Comparison of ENCODE assay signal across 33 cellular contexts in genomic region chr9:91833096-91833877, GRCh38.
DNase-seq lines count a peak whose midpoint lies in the region; ATAC-seq and TF ChIP-seq lines count a peak whose summit lies in the region.
"Had no signal": no experiment of that assay in that cellular context is flagged by ENCODE, and none has a peak within 500 bp of the region (broad histone marks: within the 10 kb centered on the region; RNA-seq: fewer than 3 reads in every experiment).

No MANE protein-coding gene starts in this region.

- TF ChIP-seq CTCF in esophagus squamous epithelium (IDR thresholded peaks at IDR 0.05) (no peak), type B pancreatic cell (conservative IDR thresholded peaks at IDR 0.05) (no peak)

- CTCF ChIA-PET in CD4-positive, alpha-beta memory T cell (lab: Charles Lee; ENCODE audit: partially characterized antibody): no interaction called here
- CTCF ChIA-PET in activated CD8-positive, alpha-beta T cell treated with anti-CD3 and anti-CD28 coated beads, Interleukin-2, amount 10 ng/mL, durations not matched to agents 7 days and 5 days (lab: Charles Lee): no interaction called here

- H3K14ac ChIP-seq in trophoblast cell (ENCODE audit: low read length): peak overlapping the region; percentile 26

- H3K27ac ChIP-seq in esophagus squamous epithelium (peak overlapping the region in 3 of 4 donors; percentile 10 to 52 (median 11)), mesodermal cell (ENCODE audit: low read depth, low read length, severe bottlenecking) (peak overlapping the region; percentile 41), trophoblast cell (ENCODE audit: low read depth, low read length) (no peak overlapping the region)
- H3K27ac ChIP-seq in CD4-positive, alpha-beta memory T cell (ENCODE audit: low read depth, low read length): no peak overlapping the region
- H3K27ac ChIP-seq: adrenal gland; BLaER1 treated with 17β-estradiol and CSF1 and Interleukin-3, amounts not matched to agents 10 nM and 100 nM; body of pancreas; gastrocnemius medialis; ovary; upper lobe of left lung had no signal

- H3K36me3 ChIP-seq in esophagus squamous epithelium (no peaks in the 10 kb centered on the region), mesodermal cell (ENCODE audit: control insufficient read depth, insufficient read depth, low read length) (no peaks in the 10 kb centered on the region), trophoblast cell (ENCODE audit: control insufficient read depth in 1 of 2, insufficient read depth in 2 of 2, low read length in 2 of 2) (no peaks in the 10 kb centered on the region)
- no peaks in the 10 kb centered on the region for H3K36me3 ChIP-seq in CD4-positive, alpha-beta memory T cell (ENCODE audit: insufficient read depth, low read length)
- H3K36me3 ChIP-seq: adrenal gland; BLaER1 treated with 17β-estradiol and CSF1 and Interleukin-3, amounts not matched to agents 10 nM and 100 nM; gastrocnemius medialis; ovary; upper lobe of left lung had no signal

- no peak overlapping the region for H4K12ac ChIP-seq in trophoblast cell (ENCODE audit: low read depth, low read length)

- H3K4me3 ChIP-seq in esophagus squamous epithelium (no peak overlapping the region), mesodermal cell (ENCODE audit: extremely low read depth, insufficient read depth, low read length, poor library complexity, severe bottlenecking) (no peak overlapping the region), trophoblast cell (ENCODE audit: low read depth, low read length) (no peak overlapping the region)
- H3K4me3 ChIP-seq in CD4-positive, alpha-beta memory T cell (ENCODE audit: low read length in 2 of 2): no peak overlapping the region
- H3K4me3 ChIP-seq: adrenal gland; BLaER1 treated with 17β-estradiol and CSF1 and Interleukin-3, amounts not matched to agents 10 nM and 100 nM; body of pancreas; gastrocnemius medialis; ovary; upper lobe of left lung had no signal

- TF ChIP-seq POLR2A in esophagus squamous epithelium (IDR thresholded peaks at IDR 0.05): no peak

- H3K4ac ChIP-seq in trophoblast cell (ENCODE audit: low read depth, low read length): no peak overlapping the region

- no peaks in the 10 kb centered on the region for H3K27me3 Mint-ChIP-seq in type B pancreatic cell
- peaks cover 0 to 4% of the 10 kb centered on the region in 2 donors for H3K27me3 Mint-ChIP-seq in CD4-positive, alpha-beta memory T cell
- peaks cover 6% of the 10 kb centered on the region for H3K27me3 Mint-ChIP-seq in activated CD8-positive, alpha-beta T cell treated with anti-CD3 and anti-CD28 coated beads, Interleukin-2, amount 10 ng/mL, durations not matched to agents 7 days and 5 days (ENCODE audit: low read depth)
- H3K27me3 Mint-ChIP-seq: naive B cell had no signal

- no peak overlapping the region for H4K8ac ChIP-seq in trophoblast cell (ENCODE audit: low read depth, low read length)

- no peak overlapping the region for H2BK12ac ChIP-seq in trophoblast cell (ENCODE audit: low read length)

- peak overlapping the region; percentile 4 for H4K91ac ChIP-seq in trophoblast cell (ENCODE audit: low read depth, low read length)

- no peaks in the 10 kb centered on the region for H3K36me3 Mint-ChIP-seq in type B pancreatic cell
- no peaks in the 10 kb centered on the region for H3K36me3 Mint-ChIP-seq in CD4-positive, alpha-beta memory T cell
- no peaks in the 10 kb centered on the region for H3K36me3 Mint-ChIP-seq in activated CD8-positive, alpha-beta T cell treated with anti-CD3 and anti-CD28 coated beads, Interleukin-2, amount 10 ng/mL, durations not matched to agents 7 days and 5 days (ENCODE audit: low read depth)
- H3K36me3 Mint-ChIP-seq: activated naive CD4-positive, alpha-beta T cell treated with anti-CD3 and anti-CD28 coated beads, Interleukin-2, amount 10 ng/mL, durations not matched to agents 7 days and 5 days; immature natural killer cell; memory B cell; naive B cell had no signal

- intact Hi-C loops in esophagus squamous epithelium (cut with DNase I): no loop called here
- intact Hi-C loops in CD4-positive, alpha-beta memory T cell (cut with micrococcal nuclease): no loop called here

- peak overlapping the region; percentile 47 for H3K18ac ChIP-seq in trophoblast cell (ENCODE audit: low read length)

- no peaks in the 10 kb centered on the region for H3K79me2 ChIP-seq in trophoblast cell (ENCODE audit: control insufficient read depth, insufficient read depth, low read length, poor library complexity)

- no peak overlapping the region for H3K4me2 ChIP-seq in trophoblast cell (ENCODE audit: low read length)

- H3K27ac Mint-ChIP-seq in type B pancreatic cell: peak overlapping the region; percentile 62
- H3K27ac Mint-ChIP-seq in CD4-positive, alpha-beta memory T cell: no peak overlapping the region
- H3K27ac Mint-ChIP-seq in activated CD8-positive, alpha-beta T cell treated with anti-CD3 and anti-CD28 coated beads, Interleukin-2, amount 10 ng/mL, durations not matched to agents 7 days and 5 days: no peak overlapping the region
- H3K27ac Mint-ChIP-seq: activated naive CD4-positive, alpha-beta T cell treated with anti-CD3 and anti-CD28 coated beads, Interleukin-2, amount 10 ng/mL, durations not matched to agents 7 days and 5 days; immature natural killer cell; memory B cell; naive B cell; T-helper 1 cell treated with Interleukin-12 subunit alpha and Interleukin-12 subunit beta and Interleukin-4 antibody, amounts not matched to agents 30 μg/mL and 1 μg/mL, for 36 hours had no signal

- H3K9ac ChIP-seq in trophoblast cell (ENCODE audit: low read length): no peak overlapping the region
- H3K9ac ChIP-seq: BLaER1 treated with 17β-estradiol and CSF1 and Interleukin-3, amounts not matched to agents 10 nM and 100 nM had no signal

- H3K79me1 ChIP-seq in trophoblast cell (ENCODE audit: low read length): peaks cover 4% of the 10 kb centered on the region

- H2AK5ac ChIP-seq in trophoblast cell (ENCODE audit: low read length): peak overlapping the region; percentile 32

- POLR2A ChIA-PET in CD4-positive, alpha-beta memory T cell (lab: Charles Lee; ENCODE audit: partially characterized antibody): no interaction called here
- POLR2A ChIA-PET in activated CD8-positive, alpha-beta T cell treated with anti-CD3 and anti-CD28 coated beads, Interleukin-2, amount 10 ng/mL, durations not matched to agents 7 days and 5 days (lab: Charles Lee): no interaction called here

- peaks cover 49% of the 10 kb centered on the region for H3K4me1 Mint-ChIP-seq in type B pancreatic cell (ENCODE audit: unreplicated experiment)
- H3K4me1 Mint-ChIP-seq in CD4-positive, alpha-beta memory T cell: no peaks in the 10 kb centered on the region
- H3K4me1 Mint-ChIP-seq in activated CD8-positive, alpha-beta T cell treated with anti-CD3 and anti-CD28 coated beads, Interleukin-2, amount 10 ng/mL, durations not matched to agents 7 days and 5 days (ENCODE audit: low read depth): no peaks in the 10 kb centered on the region
- H3K4me1 Mint-ChIP-seq: activated naive CD4-positive, alpha-beta T cell treated with anti-CD3 and anti-CD28 coated beads, Interleukin-2, amount 10 ng/mL, durations not matched to agents 7 days and 5 days; immature natural killer cell; naive B cell had no signal

- no peak for ATAC-seq in activated CD8-positive, alpha-beta T cell treated with anti-CD3 and anti-CD28 coated beads, Interleukin-2, amount 10 ng/mL, durations not matched to agents 7 days and 5 days
- ATAC-seq: body of pancreas, gastrocnemius medialis, left lobe of liver, right cardiac atrium, SK-N-SH treated with all-trans-retinoic acid at 6 μM for 48 hours had no signal

- H3K23ac ChIP-seq in trophoblast cell (ENCODE audit: low read length): no peak overlapping the region

- no peak for DNase-seq in esophagus squamous epithelium (lab: John Stamatoyannopoulos, UW)
- no peak for DNase-seq in trophoblast cell
- no peak for DNase-seq in type B pancreatic cell (ENCODE audit: extremely low spot score, unreplicated experiment)
- DNase-seq in NCI-H146 (lab: John Stamatoyannopoulos, UW): no peak
- no peak for DNase-seq in CD4-positive, alpha-beta memory T cell
- no peak for DNase-seq in activated CD8-positive, alpha-beta T cell treated with anti-CD3 and anti-CD28 coated beads, Interleukin-2, amount 10 ng/mL, durations not matched to agents 7 days and 5 days
- DNase-seq: activated CD4-positive, alpha-beta T cell treated with anti-CD3 and anti-CD28 coated beads, Interleukin-2, amount 50 U/mL, for 4 hours; activated naive CD4-positive, alpha-beta T cell treated with anti-CD3 and anti-CD28 coated beads, Interleukin-2, amount 10 ng/mL, durations not matched to agents 7 days and 5 days; adrenal gland; body of pancreas; Caco-2; cerebellar nuclear complex; dermis blood vessel endothelial cell; DMS53; gastrocnemius medialis; immature natural killer cell; Karpas-422; naive B cell; NCI-H1436; NCI-H226; NCI-H69; right cardiac atrium; Right ventricle myocardium superior; stimulated activated CD4-positive, alpha-beta T cell treated with anti-CD3 and anti-CD28 coated beads, Interleukin-12 subunit alpha, Interleukin-12 subunit beta, amount 100 ng/mL, for 4 hours; stimulated activated CD4-positive, alpha-beta T cell treated with anti-CD3 and anti-CD28 coated beads, Interleukin-2, amount 100 ng/mL, for 48 hours had no signal

- no peak overlapping the region for H2BK5ac ChIP-seq in trophoblast cell (ENCODE audit: low read depth, low read length, poor library complexity)

- peak overlapping the region; percentile 18 for H2BK120ac ChIP-seq in trophoblast cell (ENCODE audit: insufficient read depth, low read length, poor library complexity)

- no peaks in the 10 kb centered on the region for H3K9me3 Mint-ChIP-seq in type B pancreatic cell
- H3K9me3 Mint-ChIP-seq in CD4-positive, alpha-beta memory T cell: no peaks in the 10 kb centered on the region
- no peaks in the 10 kb centered on the region for H3K9me3 Mint-ChIP-seq in activated CD8-positive, alpha-beta T cell treated with anti-CD3 and anti-CD28 coated beads, Interleukin-2, amount 10 ng/mL, durations not matched to agents 7 days and 5 days (ENCODE audit: insufficient read depth)
- H3K9me3 Mint-ChIP-seq: activated naive CD4-positive, alpha-beta T cell treated with anti-CD3 and anti-CD28 coated beads, Interleukin-2, amount 10 ng/mL, durations not matched to agents 7 days and 5 days; immature natural killer cell; memory B cell; naive B cell; T-helper 1 cell treated with Interleukin-12 subunit alpha and Interleukin-12 subunit beta and Interleukin-4 antibody, amounts not matched to agents 30 μg/mL and 1 μg/mL, for 36 hours had no signal

- 83 to 90% methylated on average over 7 to 13 of the region's 25 CpGs for WGBS in esophagus squamous epithelium, 2 donors
- whole genome bisulfite sequencing in mesodermal cell (ENCODE audit: insufficient coverage in 2 of 2), 2 experiments: 94% methylated on average over 18 to 24 of the region's 25 CpGs
- WGBS in trophoblast cell (ENCODE audit: extremely low coverage, insufficient coverage, insufficient read length): no CpG with 5 or more reads among the region's 25 CpGs

- H3K9me3 ChIP-seq in esophagus squamous epithelium (no peaks in the 10 kb centered on the region), mesodermal cell (ENCODE audit: control insufficient read depth, low read length) (no peaks in the 10 kb centered on the region), trophoblast cell (ENCODE audit: insufficient read depth, low read depth, low read length) (no peaks in the 10 kb centered on the region)
- no peaks in the 10 kb centered on the region for H3K9me3 ChIP-seq in CD4-positive, alpha-beta memory T cell (ENCODE audit: control insufficient read depth in 1 of 2, low read length in 2 of 2)
- H3K9me3 ChIP-seq: adrenal gland; BLaER1 treated with 17β-estradiol and CSF1 and Interleukin-3, amounts not matched to agents 10 nM and 100 nM; body of pancreas; Caco-2; gastrocnemius medialis; ovary; upper lobe of left lung had no signal

- H3K27me3 ChIP-seq in esophagus squamous epithelium: peaks cover 0 to 28% (median 0%) of the 10 kb centered on the region in 4 donors
- no peaks in the 10 kb centered on the region for H3K27me3 ChIP-seq in trophoblast cell (ENCODE audit: insufficient read depth, low read length)
- no peaks in the 10 kb centered on the region for H3K27me3 ChIP-seq in CD4-positive, alpha-beta memory T cell (ENCODE audit: insufficient read depth, low read length)
- H3K27me3 ChIP-seq: adrenal gland; BLaER1 treated with 17β-estradiol and CSF1 and Interleukin-3, amounts not matched to agents 10 nM and 100 nM; body of pancreas; ovary; upper lobe of left lung had no signal

- H2AFZ ChIP-seq in trophoblast cell (ENCODE audit: insufficient read depth, low read length, poor library complexity): no peak overlapping the region

- H3K4me1 ChIP-seq in esophagus squamous epithelium (peaks cover 0 to 9% (median 7%) of the 10 kb centered on the region in 3 donors), mesodermal cell (ENCODE audit: control insufficient read depth, insufficient read depth, low read length, poor library complexity, severe bottlenecking) (peaks cover 4% of the 10 kb centered on the region), trophoblast cell (ENCODE audit: control insufficient read depth in 1 of 2, insufficient read depth in 2 of 2, low read length in 2 of 2) (peaks cover 22 to 23% of the 10 kb centered on the region in 2 experiments)
- H3K4me1 ChIP-seq in CD4-positive, alpha-beta memory T cell (ENCODE audit: insufficient read depth, low read length): no peaks in the 10 kb centered on the region
- H3K4me1 ChIP-seq: Caco-2, gastrocnemius medialis, upper lobe of left lung had no signal

- peak overlapping the region; percentile 58 for H3K4me3 Mint-ChIP-seq in type B pancreatic cell
- H3K4me3 Mint-ChIP-seq in CD4-positive, alpha-beta memory T cell: no peak overlapping the region
- no peak overlapping the region for H3K4me3 Mint-ChIP-seq in activated CD8-positive, alpha-beta T cell treated with anti-CD3 and anti-CD28 coated beads, Interleukin-2, amount 10 ng/mL, durations not matched to agents 7 days and 5 days
- H3K4me3 Mint-ChIP-seq: activated naive CD4-positive, alpha-beta T cell treated with anti-CD3 and anti-CD28 coated beads, Interleukin-2, amount 10 ng/mL, durations not matched to agents 7 days and 5 days; immature natural killer cell; memory B cell; T-helper 1 cell treated with Interleukin-12 subunit alpha and Interleukin-12 subunit beta and Interleukin-4 antibody, amounts not matched to agents 30 μg/mL and 1 μg/mL, for 36 hours had no signal

Comparison
In these comparisons a context has a peak if more than half of its experiments do, and no peak if none do; other contexts are left out.
1. H3K27ac ChIP-seq: peak in esophagus squamous epithelium (3 of 4) and mesodermal cell (single experiment); none in trophoblast cell (single experiment) and CD4-positive, alpha-beta memory T cell (single experiment).